Comparison of ENCODE assay signal across 8 cellular contexts in the genomic region with DNA sequence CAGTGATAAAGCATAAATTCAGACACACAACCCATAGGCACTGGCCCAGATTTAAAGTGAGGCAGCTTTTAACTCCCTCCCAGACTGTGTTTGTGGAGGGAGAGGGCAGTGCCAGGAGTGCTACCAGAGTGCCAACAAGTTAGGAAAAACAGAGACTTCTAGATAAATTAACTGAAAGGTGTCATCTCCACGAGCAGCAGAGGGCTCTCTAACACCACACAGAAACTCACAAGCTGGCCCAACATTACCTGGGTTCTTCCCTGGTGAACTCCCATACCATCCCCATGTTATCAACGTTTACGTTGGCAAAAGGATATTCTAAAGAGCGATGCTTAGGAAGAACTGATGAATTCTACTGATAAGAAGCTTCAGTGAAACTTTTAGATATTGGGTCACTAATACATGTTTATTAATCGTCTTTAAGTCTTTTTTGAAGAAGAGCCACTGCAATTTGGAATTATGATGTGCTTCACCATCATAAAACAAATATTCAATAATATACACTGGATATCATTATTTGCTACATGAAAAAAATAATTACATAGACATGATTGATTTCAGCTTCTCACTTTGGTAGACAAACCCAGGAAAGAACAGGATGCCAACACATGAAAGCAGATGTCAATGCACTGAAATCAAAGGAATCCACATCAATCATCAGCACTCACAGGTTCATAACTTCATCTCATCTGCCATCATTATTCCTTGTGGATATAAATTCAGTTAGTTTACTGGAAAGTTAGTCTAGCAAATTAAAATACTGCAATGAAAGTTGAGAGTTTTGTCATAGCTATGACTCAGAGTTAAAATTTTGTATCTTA.
DNase-seq lines count a peak whose midpoint lies in the region; TF ChIP-seq lines count a peak whose summit lies in the region.

No MANE protein-coding gene starts in this region.

- peaks cover 14 to 16% of the 10 kb centered on the region in 2 experiments for H3K4me1 ChIP-seq in neutrophil (ENCODE audit: control insufficient read depth in 1 of 2, insufficient read depth in 1 of 2, low read depth in 1 of 2, low read length in 1 of 2)

- H3K27me3 ChIP-seq in neutrophil, result no peaks in the 10 kb centered on the region

- H3K36me3 ChIP-seq in neutrophil, result no peaks in the 10 kb centered on the region

- H3K27ac ChIP-seq in neutrophil, result no peak overlapping the region

- DNase-seq in COR-L47 (lab: John Stamatoyannopoulos, UW) (peak; percentile 65), HCEC 1CT (peak; percentile 39), NCI-H510A (lab: John Stamatoyannopoulos, UW) (peak; percentile 21), activated T-cell treated with anti-CD3 and anti-CD28 coated beads for 1 hour (ENCODE audit: low read depth) (peak; percentile 29), fibroblast of mammary gland (ENCODE audit: low read depth) (peak; percentile 64), NK-92 (lab: John Stamatoyannopoulos, UW; ENCODE audit: unreplicated experiment) (no peak), GF-D8 (lab: John Stamatoyannopoulos, UW) (no peak)

- TF ChIP-seq CTCF in fibroblast of mammary gland (conservative IDR thresholded peaks at IDR 0.05; ENCODE audit: control insufficient read depth, insufficient read depth, low read depth, low read length), result peak; percentile 62
- peak; percentile 37 for TF ChIP-seq CTCF in neutrophil (IDR thresholded peaks at IDR 0.05)

- H3K4me3 ChIP-seq in fibroblast of mammary gland (ENCODE audit: control insufficient read depth, low read depth, low read length) (no peak overlapping the region), neutrophil (ENCODE audit: low read depth in 1 of 2, low read length in 1 of 2) (no peak overlapping the region)

- H3K9me3 ChIP-seq in neutrophil, result no peaks in the 10 kb centered on the region

Comparison
In these comparisons a context has a peak if more than half of its experiments do, and no peak if none do; other contexts are left out.
1. DNase-seq: peak in COR-L47 (single experiment), HCEC 1CT (single experiment), NCI-H510A (single experiment), activated T-cell treated with anti-CD3 and anti-CD28 coated beads for 1 hour (single experiment) and fibroblast of mammary gland (single experiment); none in NK-92 (single experiment) and GF-D8 (single experiment).